20 cellular contexts compared by ENCODE assay signal in genomic region chr7:112777406-112777805, GRCh38. TPM values are rescaled to one million over a fixed set of nuclear protein-coding genes. Genes with fewer than 3 reads are reported as not detected.
DNase-seq lines count a peak whose midpoint lies in the region; ATAC-seq, FAIRE-seq and TF ChIP-seq lines count a peak whose summit lies in the region.
"Had no signal": no experiment of that assay in that cellular context is flagged by ENCODE, and none has a peak within 500 bp of the region (broad histone marks: within the 10 kb centered on the region; RNA-seq: fewer than 3 reads in every experiment).

No MANE protein-coding gene starts in this region.

- H3K4me1 ChIP-seq in HepG2 (ENCODE audit: insufficient read depth, low read length) (no peaks in the 10 kb centered on the region), right lobe of liver (no peaks in the 10 kb centered on the region), K562 (replicated peaks in 1 of 2; ENCODE audit: control insufficient read depth in 2 of 2, insufficient read depth in 2 of 2, low read length in 2 of 2) (no peaks in the 10 kb centered on the region), testis (no peaks in the 10 kb centered on the region)
- H3K4me1 ChIP-seq: Caco-2 had no signal

- POLR2A ChIA-PET in HepG2 (lab: Yijun Ruan, JAX) (no interaction called here), K562 (lab: Yijun Ruan, JAX) (interaction anchor here (0.6 kb wide), 1 partner anchor 12 kb away, joined by 3 read pairs; no protein-coding TSS in a partner anchor)

- no peaks in the 10 kb centered on the region for H3K9me3 Mint-ChIP-seq in activated T-cell treated with anti-CD3 and anti-CD28 coated beads, Interleukin-2, amount 50 U/mL, for 72 hours
- no peaks in the 10 kb centered on the region for H3K9me3 Mint-ChIP-seq in activated T-helper 1 cell treated with anti-CD3 and anti-CD28 coated beads, Interleukin-12 subunit alpha, Interleukin-12 subunit beta, Interleukin-2, Interleukin-4 antibody, amounts not matched to agents 30 ng/mL and 10 ng/mL and 1 ng/mL, durations not matched to agents 14 hours and 24 hours and 36 hours
- H3K9me3 Mint-ChIP-seq: CD4-positive, alpha-beta memory T cell; GM23338; H9 had no signal

- TF ChIP-seq CTCF in HepG2 (CRISPR knock-in tag; IDR thresholded peaks at IDR 0.05) (no peak), right lobe of liver (IDR thresholded peaks at IDR 0.05) (no peak), K562 (IDR thresholded peaks at IDR 0.05 in 2 of 3, conservative IDR thresholded peaks at IDR 0.05 in 1 of 3; ENCODE audit: insufficient read depth in 2 of 3, low read depth in 1 of 3, low read length in 3 of 3) (no peak), testis (IDR thresholded peaks at IDR 0.05) (no peak)

- H3K79me2 ChIP-seq in HepG2 (ENCODE audit: insufficient read depth, low read length) (no peaks in the 10 kb centered on the region), K562 (ENCODE audit: control insufficient read depth, insufficient read depth, low read length) (peaks cover 8% of the 10 kb centered on the region; the same call in 2 of the 3 replicates)

- no peaks in the 10 kb centered on the region for H3K36me3 ChIP-seq in HepG2 (replicated peaks in 1 of 2; ENCODE audit: control insufficient read depth in 1 of 2, insufficient read depth in 2 of 2, low read length in 2 of 2)
- no peaks in the 10 kb centered on the region for H3K36me3 ChIP-seq in right lobe of liver
- peaks cover 19% of the 10 kb centered on the region; the same call in 1 of the 3 replicates for H3K36me3 ChIP-seq in K562 (ENCODE audit: control insufficient read depth, insufficient read depth, low read length)
- no peaks in the 10 kb centered on the region for H3K36me3 ChIP-seq in testis (ENCODE audit: low read depth, missing control alignments)

- no peak overlapping the region for H3K27ac ChIP-seq in HepG2 (ENCODE audit: extremely low read length, insufficient read depth, low read length)
- no peak overlapping the region for H3K27ac ChIP-seq in right lobe of liver
- H3K27ac ChIP-seq in K562 (ENCODE audit: extremely low read depth, low read depth, low read length) = no peak overlapping the region
- H3K27ac ChIP-seq in testis = no peak overlapping the region
- H3K27ac ChIP-seq: A549 had no signal

- no peaks in the 10 kb centered on the region for H3K9me1 ChIP-seq in K562 (ENCODE audit: control insufficient read depth, insufficient read depth, low read length)

- no peak overlapping the region for H3K4me2 ChIP-seq in HepG2 (ENCODE audit: low read depth, low read length)
- H3K4me2 ChIP-seq in K562 (ENCODE audit: insufficient read depth, low read length) = no peak overlapping the region
- H3K4me2 ChIP-seq: A549, GM23338 had no signal

- TF ChIP-seq EP300 in HepG2 (IDR thresholded peaks at IDR 0.05; ENCODE audit: low read depth in 2 of 2, low read length in 2 of 2) (no peak), HepG2 (CRISPR knock-in tag; IDR thresholded peaks at IDR 0.05; ENCODE audit: borderline replicate concordance) (no peak), K562 (IDR thresholded peaks at IDR 0.05; ENCODE audit: low read length) (no peak)

- H4K20me1 ChIP-seq in HepG2 (ENCODE audit: insufficient read depth, low read length) = no peaks in the 10 kb centered on the region
- no peaks in the 10 kb centered on the region for H4K20me1 ChIP-seq in K562 (replicated peaks; ENCODE audit: control insufficient read depth, insufficient read depth, low read length)

- no peak for FAIRE-seq in HepG2 (lab: Jason Lieb, UNC)
- no peak for FAIRE-seq in K562 (lab: Jason Lieb, UNC)
- FAIRE-seq: G401.6, GM18507 had no signal

- H2AFZ ChIP-seq in HepG2 (ENCODE audit: low read length) = no peak overlapping the region
- no peak overlapping the region for H2AFZ ChIP-seq in K562 (ENCODE audit: low read depth, low read length)
- H2AFZ ChIP-seq: GM23338 had no signal

- TF ChIP-seq POLR2A in HepG2 (IDR thresholded peaks at IDR 0.05; ENCODE audit: insufficient read depth in 1 of 2, low read depth in 2 of 2, low read length in 2 of 2) (no peak), right lobe of liver (IDR thresholded peaks at IDR 0.05) (no peak), K562 (conservative IDR thresholded peaks at IDR 0.05) (peak; percentile 46; the same call in 1 of the 2 replicates), testis (IDR thresholded peaks at IDR 0.05) (no peak)

- intact Hi-C loops in HepG2 (cut with micrococcal nuclease; ENCODE audit: unreplicated experiment) = no loop called here
- intact Hi-C loops in right lobe of liver (cut with DNase I) = no loop called here
- intact Hi-C loops in K562 (cut with micrococcal nuclease) = no loop called here
- intact Hi-C loops in activated T-helper 1 cell treated with anti-CD3 and anti-CD28 coated beads, Interleukin-12 subunit alpha, Interleukin-12 subunit beta, Interleukin-2, Interleukin-4 antibody, amounts not matched to agents 30 ng/mL and 10 ng/mL and 1 ng/mL, durations not matched to agents 14 hours and 24 hours and 36 hours (cut with micrococcal nuclease) = no loop called here
- intact Hi-C loops in testis (cut with DNase I; ENCODE audit: low total_unique reads) = no loop called here

- no peak for ATAC-seq in activated T-cell treated with anti-CD3 and anti-CD28 coated beads, Interleukin-2, amount 50 U/mL, for 72 hours (replicated peaks in 1 of 2)
- ATAC-seq in HepG2 (no peak), right lobe of liver (no peak), K562 (peak; percentile 55)
- ATAC-seq: A549, GM23338, HCT116 had no signal

- H3K4me3 Mint-ChIP-seq in activated T-cell treated with anti-CD3 and anti-CD28 coated beads, Interleukin-2, amount 50 U/mL, for 72 hours = no peak overlapping the region
- H3K4me3 Mint-ChIP-seq in activated T-helper 1 cell treated with anti-CD3 and anti-CD28 coated beads, Interleukin-12 subunit alpha, Interleukin-12 subunit beta, Interleukin-2, Interleukin-4 antibody, amounts not matched to agents 30 ng/mL and 10 ng/mL and 1 ng/mL, durations not matched to agents 14 hours and 24 hours and 36 hours = no peak overlapping the region
- H3K4me3 Mint-ChIP-seq: CD4-positive, alpha-beta memory T cell; GM23338; H9 had no signal

- TF ChIP-seq RAD21 in HepG2 (CRISPR knock-in tag; IDR thresholded peaks at IDR 0.05) (no peak), K562 (CRISPR knock-in tag; conservative IDR thresholded peaks at IDR 0.05 in 1 of 2, IDR thresholded peaks at IDR 0.05 in 1 of 2) (no peak)

- H3K9ac ChIP-seq in HepG2 (ENCODE audit: insufficient read depth, low read depth, low read length) (no peak overlapping the region), K562 (ENCODE audit: insufficient read depth in 1 of 2, low read depth in 2 of 2, low read length in 2 of 2) (no peak overlapping the region)

- H3K27me3 Mint-ChIP-seq in activated T-cell treated with anti-CD3 and anti-CD28 coated beads, Interleukin-2, amount 50 U/mL, for 72 hours (ENCODE audit: low read depth) = no peaks in the 10 kb centered on the region
- H3K27me3 Mint-ChIP-seq in activated T-helper 1 cell treated with anti-CD3 and anti-CD28 coated beads, Interleukin-12 subunit alpha, Interleukin-12 subunit beta, Interleukin-2, Interleukin-4 antibody, amounts not matched to agents 30 ng/mL and 10 ng/mL and 1 ng/mL, durations not matched to agents 14 hours and 24 hours and 36 hours (ENCODE audit: insufficient read depth) = no peaks in the 10 kb centered on the region
- H3K27me3 Mint-ChIP-seq: CD4-positive, alpha-beta memory T cell had no signal

- H3K4me3 ChIP-seq in HepG2 (replicated peaks in 1 of 3; ENCODE audit: insufficient read depth in 1 of 3, low read depth in 2 of 3, low read length in 3 of 3) (no peak overlapping the region), right lobe of liver (no peak overlapping the region), K562 (no peak overlapping the region), testis (no peak overlapping the region)
- H3K4me3 ChIP-seq: A549, GM23338 had no signal

- H3K9me3 ChIP-seq in HepG2 (ENCODE audit: low read length) (no peaks in the 10 kb centered on the region), right lobe of liver (no peaks in the 10 kb centered on the region), K562 (replicated peaks; ENCODE audit: control insufficient read depth, insufficient read depth, low read depth, low read length) (no peaks in the 10 kb centered on the region), testis (no peaks in the 10 kb centered on the region)
- H3K9me3 ChIP-seq: A549, Caco-2 had no signal

- H3K4me1 Mint-ChIP-seq in activated T-cell treated with anti-CD3 and anti-CD28 coated beads, Interleukin-2, amount 50 U/mL, for 72 hours (ENCODE audit: low read depth) = peaks cover 21% of the 10 kb centered on the region
- peaks cover 17% of the 10 kb centered on the region for H3K4me1 Mint-ChIP-seq in activated T-helper 1 cell treated with anti-CD3 and anti-CD28 coated beads, Interleukin-12 subunit alpha, Interleukin-12 subunit beta, Interleukin-2, Interleukin-4 antibody, amounts not matched to agents 30 ng/mL and 10 ng/mL and 1 ng/mL, durations not matched to agents 14 hours and 24 hours and 36 hours (ENCODE audit: low read depth)
- H3K4me1 Mint-ChIP-seq: GM23338 had no signal

- H3K27me3 ChIP-seq in HepG2 (ENCODE audit: control insufficient read depth in 1 of 2, insufficient read depth in 2 of 2, low read length in 2 of 2) (no peaks in the 10 kb centered on the region), right lobe of liver (no peaks in the 10 kb centered on the region), K562 (ENCODE audit: control insufficient read depth in 2 of 2, insufficient read depth in 2 of 2, low read length in 2 of 2) (no peaks in the 10 kb centered on the region), testis (no peaks in the 10 kb centered on the region)

- no peak for DNase-seq in activated T-cell treated with anti-CD3 and anti-CD28 coated beads, Interleukin-2, amount 50 U/mL, for 72 hours
- DNase-seq in activated T-cell treated with anti-CD3 and anti-CD28 coated beads for 4 hours = no peak
- no peak for DNase-seq in HepG2 (ENCODE audit: low spot score)
- DNase-seq in right lobe of liver = no peak
- DNase-seq in K562 (ENCODE audit: extremely low read depth in 1 of 4, low spot score in 3 of 4) = no peak
- DNase-seq in activated T-helper 1 cell treated with anti-CD3 and anti-CD28 coated beads, Interleukin-12 subunit alpha, Interleukin-12 subunit beta, Interleukin-2, Interleukin-4 antibody, amounts not matched to agents 30 ng/mL and 10 ng/mL and 1 ng/mL, durations not matched to agents 14 hours and 24 hours and 36 hours (ENCODE audit: low spot score) = no peak
- DNase-seq in testis = no peak
- DNase-seq: 8988T; ACHN; C1 segment of cervical spinal cord; Caco-2; CD4-positive, alpha-beta memory T cell; DMS153; DND-41; H9 had no signal

- H3K36me3 Mint-ChIP-seq in activated T-cell treated with anti-CD3 and anti-CD28 coated beads, Interleukin-2, amount 50 U/mL, for 72 hours (ENCODE audit: insufficient read depth in 2 of 2) = peaks cover 5 to 17% of the 10 kb centered on the region in 2 donors
- H3K36me3 Mint-ChIP-seq in activated T-helper 1 cell treated with anti-CD3 and anti-CD28 coated beads, Interleukin-12 subunit alpha, Interleukin-12 subunit beta, Interleukin-2, Interleukin-4 antibody, amounts not matched to agents 30 ng/mL and 10 ng/mL and 1 ng/mL, durations not matched to agents 14 hours and 24 hours and 36 hours (ENCODE audit: low read depth) = peaks cover 19% of the 10 kb centered on the region

- H3K27ac Mint-ChIP-seq in activated T-cell treated with anti-CD3 and anti-CD28 coated beads, Interleukin-2, amount 50 U/mL, for 72 hours = peak overlapping the region; percentile 35
- H3K27ac Mint-ChIP-seq in activated T-helper 1 cell treated with anti-CD3 and anti-CD28 coated beads, Interleukin-12 subunit alpha, Interleukin-12 subunit beta, Interleukin-2, Interleukin-4 antibody, amounts not matched to agents 30 ng/mL and 10 ng/mL and 1 ng/mL, durations not matched to agents 14 hours and 24 hours and 36 hours = no peak overlapping the region
- H3K27ac Mint-ChIP-seq: GM23338, H9 had no signal

- BruUV-seq in HepG2 (replicated peaks; lab: Mats Ljungman, UMichigan) (TSS peak; percentile 35), K562 (replicated peaks; lab: Mats Ljungman, UMichigan) (TSS peak; percentile 11)

- in situ Hi-C loops in HepG2 (cut with HindIII; ENCODE audit: extremely low pct_ligation_motif_present, low pct_unique_long_range_greater_than_20kb) = no loop called here
- in situ Hi-C loops in K562 (cut with MboI) = no loop called here

- CTCF ChIA-PET in HepG2 (lab: Yijun Ruan, JAX; ENCODE audit: low intra/inter-chr PET ratio, low total read pairs) = no interaction called here
- CTCF ChIA-PET in K562 (lab: Yijun Ruan, JAX; ENCODE audit: low intra/inter-chr PET ratio) = no interaction called here

RNA-seq across cellular contexts. Expression of gene TMEM168, which starts 12.8 kb away (rescaled TPM):
- 10 to 100 TPM; 25.6 to 31.8 TPM for total RNA-seq in activated T-cell treated with anti-CD3 and anti-CD28 coated beads, Interleukin-2, amount 50 U/mL, for 72 hours
- total RNA-seq in HepG2 (2016; rRNA removed; fragmentation: Illumina TruSeq; extraction: Trizol) (5.7 and 8.7 TPM in 2 replicates), right lobe of liver (1 to 10 TPM; 5.8 to 9.1 (median 7.3) TPM), K562 (2014; rRNA removed) (17.6 and 21.4 TPM in 2 replicates), K562 (2014; rRNA removed; fragmentation: Illumina TruSeq; extraction: Trizol) (28.0 and 31.5 TPM in 2 replicates), K562 (2015; rRNA removed; fragmentation: Illumina TruSeq; extraction: Trizol) (21.3 and 23.4 TPM in 2 replicates), K562 (2021) (23.2 and 27.3 TPM in 2 replicates), testis (10 to 100 TPM; 26.1 to 31.7 TPM)
- 0.51 and 0.53 TPM in 2 replicates for total RNA-seq in HepG2 (2016; cell fraction: cytosol; rRNA removed; fragmentation: Illumina TruSeq; extraction: Trizol; ENCODE audit: low read depth)
- total RNA-seq in HepG2 (2016; cell fraction: insoluble cytoplasmic fraction; rRNA removed; fragmentation: Illumina TruSeq; extraction: Trizol) = 7.0 and 8.7 TPM in 2 replicates
- 2.5 and 3.6 TPM in 2 replicates for total RNA-seq in HepG2 (2016; cell fraction: membrane; rRNA removed; fragmentation: Illumina TruSeq; extraction: Trizol)
- 13.7 and 16.6 TPM in 2 replicates for total RNA-seq in HepG2 (2016; cell fraction: nucleus; rRNA removed; fragmentation: Illumina TruSeq; extraction: Trizol)
- polyA plus RNA-seq in HepG2 (2011; rRNA removed) (13.8 and 15.7 TPM in 2 replicates), K562 (2011; rRNA removed) (33.5 and 50.7 TPM in 2 replicates), K562 (2014; fragmentation: Illumina TruSeq; extraction: Trizol) (19.7 and 20.8 TPM in 2 replicates), K562 (2014; fragmentation: Nextera tagmentation; extraction: Ambion mirVana) (10 to 100 TPM; 28.0 to 30.0 TPM), K562 (2014; rRNA removed) (21.0 and 25.4 TPM in 2 replicates), testis (ENCODE audit: insufficient read depth, low read depth, low replicate concordance) (21.4 TPM)
- 6.7 and 10.2 TPM in 2 replicates for polyA plus RNA-seq in HepG2 (2011; cell fraction: cytosol; rRNA removed)
- 12.1 and 12.2 TPM in 2 replicates for polyA plus RNA-seq in HepG2 (2011; cell fraction: nucleus; rRNA removed)
- polyA plus RNA-seq in HepG2 (2012) = 7.9 and 8.6 TPM in 2 replicates
- 0.45 and 0.51 TPM in 2 replicates for polyA plus RNA-seq in HepG2 (2016; cell fraction: cytosol; fragmentation: Illumina TruSeq; extraction: Trizol; ENCODE audit: low read depth)
- 4.0 and 5.9 TPM in 2 replicates for polyA plus RNA-seq in HepG2 (2016; cell fraction: insoluble cytoplasmic fraction; fragmentation: Illumina TruSeq; extraction: Trizol; ENCODE audit: low read depth)
- polyA plus RNA-seq in HepG2 (2016; cell fraction: membrane; fragmentation: Illumina TruSeq; extraction: Trizol; ENCODE audit: low read depth) = 1.7 and 2.0 TPM in 2 replicates
- polyA plus RNA-seq in HepG2 (2016; cell fraction: nucleus; fragmentation: Illumina TruSeq; extraction: Trizol; ENCODE audit: insufficient read depth, low read depth) = 19.4 TPM in 2 replicates
- polyA minus RNA-seq in HepG2 (2011; rRNA and poly(A)+ RNA removed; ENCODE audit: low replicate concordance) = 11.0 and 18.1 TPM in 2 replicates
- 12.2 and 13.3 TPM in 2 replicates for polyA minus RNA-seq in HepG2 (2011; cell fraction: cytosol; rRNA and poly(A)+ RNA removed)
- 18.5 and 19.9 TPM in 2 replicates for polyA minus RNA-seq in HepG2 (2011; cell fraction: nucleus; rRNA and poly(A)+ RNA removed)
- total RNA-seq in K562 (2011; cell fraction: chromatin; rRNA removed; ENCODE audit: low replicate concordance) = 34.8 and 104 TPM in 2 replicates
- 31.2 and 37.4 TPM in 2 replicates for total RNA-seq in K562 (2011; cell fraction: nucleolus; rRNA removed)
- 66.2 and 100 TPM in 2 replicates for total RNA-seq in K562 (2011; cell fraction: nucleoplasm; rRNA removed)
- 16.2 and 21.6 TPM in 2 replicates for polyA plus RNA-seq in K562 (2011; cell fraction: cytosol; rRNA removed)
- polyA plus RNA-seq in K562 (2011; cell fraction: nucleus; rRNA removed) = 43.6 and 53.0 TPM in 2 replicates
- polyA plus RNA-seq in K562 (2012) = 17.1 and 19.9 TPM in 2 replicates
- 39.1 and 55.1 TPM in 2 replicates for polyA minus RNA-seq in K562 (2011; rRNA and poly(A)+ RNA removed)
- polyA minus RNA-seq in K562 (2011; cell fraction: cytosol; rRNA and poly(A)+ RNA removed) = 16.4 and 23.4 TPM in 2 replicates
- polyA minus RNA-seq in K562 (2011; cell fraction: nucleus; rRNA and poly(A)+ RNA removed) = 22.3 and 30.7 TPM in 2 replicates
- 18.1 and 18.2 TPM in 2 replicates for total RNA-seq in activated T-helper 1 cell treated with anti-CD3 and anti-CD28 coated beads, Interleukin-12 subunit alpha, Interleukin-12 subunit beta, Interleukin-2, Interleukin-4 antibody, amounts not matched to agents 30 ng/mL and 10 ng/mL and 1 ng/mL, durations not matched to agents 14 hours and 24 hours and 36 hours
